In the genomic region with DNA sequence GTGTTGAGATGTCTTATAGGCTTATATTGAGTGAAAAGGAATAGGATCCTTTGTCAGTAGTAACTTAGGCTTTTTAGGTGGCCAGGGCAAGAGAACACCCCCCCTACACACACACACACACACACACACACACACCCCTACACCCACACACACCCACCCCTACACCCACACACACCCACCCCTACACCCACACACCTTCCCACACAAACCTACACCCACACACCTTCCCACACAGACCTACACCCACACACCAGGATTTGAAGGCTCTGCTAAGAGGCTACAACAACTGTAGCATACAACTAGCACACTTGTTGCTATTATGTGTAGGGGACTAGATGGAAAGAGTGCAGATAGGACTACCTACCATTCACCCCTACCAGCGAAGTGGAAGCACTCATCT, we compare ENCODE assay signal across 7 cellular contexts.
"Had no signal": no experiment of that assay in that cellular context is flagged by ENCODE, and none has a peak within 500 bp of the region (broad histone marks: within the 10 kb centered on the region; RNA-seq: fewer than 3 reads in every experiment).

No MANE protein-coding gene starts in this region.

- H3K27me3 Mint-ChIP-seq: IgD-negative memory B cell had no signal

- H2AFZ ChIP-seq: GM23248 had no signal

- H3K27ac ChIP-seq: GM23248 had no signal

- H3K9ac ChIP-seq: GM23248 had no signal

- ATAC-seq: HepG2 had no signal

- H3K4me3 ChIP-seq: GM23248 had no signal

- DNase-seq: GM23248, H9, HCEC 1CT, HFFc6, KG1 had no signal

- H3K27ac Mint-ChIP-seq: HFFc6 had no signal

- H3K4me3 Mint-ChIP-seq: H9, HFFc6, IgD-negative memory B cell had no signal
